ENCODE assay signal across 26 cellular contexts in genomic region chr20:58362117-58362516, GRCh38.
"Had no signal": no experiment of that assay in that cellular context is flagged by ENCODE, and none has a peak within 500 bp of the region (broad histone marks: within the 10 kb centered on the region; RNA-seq: fewer than 3 reads in every experiment).

No MANE protein-coding gene starts in this region.

- H3K9me3 ChIP-seq: breast epithelium, esophagus muscularis mucosa, left lung, lower lobe of right lung, mucosa of descending colon, stomach, thyroid gland, upper lobe of left lung, vagina had no signal

- H3K4me1 Mint-ChIP-seq: activated T-helper 17 cell treated with anti-CD3 and anti-CD28 coated beads, Interleukin-2, amount 50 U/mL, for 72 hours; endodermal cell; stimulated activated effector memory CD8-positive, alpha-beta T cell treated with anti-CD3 and anti-CD28 coated beads, Interleukin-12 subunit alpha, Interleukin-12 subunit beta, amount 100 ng/mL, for 72 hours had no signal

- DNase-seq: activated CD4-positive, alpha-beta memory T cell treated with anti-CD3 and anti-CD28 coated beads for 36 hours; activated naive CD4-positive, alpha-beta T cell; activated T-cell treated with anti-CD3 and anti-CD28 coated beads, Interleukin-2, amount 50 U/mL, for 4 hours; central memory CD4-positive, alpha-beta T cell; endodermal cell; left lung; lower lobe of right lung; mucosa of descending colon; small intestine; stimulated activated CD4-positive, alpha-beta T cell treated with anti-CD3 and anti-CD28 coated beads, Interleukin-4, amount 100 ng/mL, for 24 hours; stomach; T-helper 17 cell; T1000; thyroid gland; upper lobe of left lung; WERI-Rb-1 had no signal

- H3K4me1 ChIP-seq: breast epithelium, left lung, lower lobe of right lung, upper lobe of left lung had no signal

- ATAC-seq: activated CD4-positive, CD25-positive, alpha-beta regulatory T cell treated with anti-CD3 and anti-CD28 coated beads, Interleukin-2, amount 50 U/mL, for 24 hours; activated T-cell treated with anti-CD3 and anti-CD28 coated beads, Interleukin-2, amount 50 U/mL, for 4 hours; activated T-helper 17 cell treated with anti-CD3 and anti-CD28 coated beads, Interleukin-2, amount 50 U/mL, for 72 hours; lower lobe of right lung; natural killer cell treated with Interleukin-12 subunit alpha and Interleukin-12 subunit beta and Interleukin-15 and Interleukin-18, amount 100 ng/mL, for 72 hours; stimulated activated effector memory CD8-positive, alpha-beta T cell treated with anti-CD3 and anti-CD28 coated beads, Interleukin-12 subunit alpha, Interleukin-12 subunit beta, amount 100 ng/mL, for 72 hours; T-helper 17 cell had no signal

- FAIRE-seq: frontal cortex, islet of Langerhans, small intestine had no signal

- H3K27ac Mint-ChIP-seq: activated CD4-positive, alpha-beta memory T cell treated with anti-CD3 and anti-CD28 coated beads for 36 hours; activated T-helper 17 cell treated with anti-CD3 and anti-CD28 coated beads, Interleukin-2, amount 50 U/mL, for 72 hours; endodermal cell; stimulated activated effector memory CD8-positive, alpha-beta T cell treated with anti-CD3 and anti-CD28 coated beads, Interleukin-12 subunit alpha, Interleukin-12 subunit beta, amount 100 ng/mL, for 72 hours; T-helper 17 cell had no signal

- H3K4me3 ChIP-seq: breast epithelium, esophagus muscularis mucosa, left lung, lower lobe of right lung, mucosa of descending colon, stomach, thyroid gland, upper lobe of left lung, vagina had no signal

- H3K9me3 Mint-ChIP-seq: activated CD4-positive, alpha-beta memory T cell treated with anti-CD3 and anti-CD28 coated beads for 36 hours; activated naive CD4-positive, alpha-beta T cell treated with anti-CD3 and anti-CD28 coated beads, Interleukin-2, amount 50 U/mL, for 72 hours; activated T-cell treated with anti-CD3 and anti-CD28 coated beads, Interleukin-2, amount 50 U/mL, for 4 hours; activated T-helper 17 cell treated with anti-CD3 and anti-CD28 coated beads, Interleukin-2, amount 50 U/mL, for 72 hours; endodermal cell; natural killer cell treated with Interleukin-12 subunit alpha and Interleukin-12 subunit beta and Interleukin-15 and Interleukin-18, amount 100 ng/mL, for 72 hours; stimulated activated effector memory CD8-positive, alpha-beta T cell treated with anti-CD3 and anti-CD28 coated beads, Interleukin-12 subunit alpha, Interleukin-12 subunit beta, amount 100 ng/mL, for 72 hours had no signal

- H3K27me3 ChIP-seq: breast epithelium, esophagus muscularis mucosa, left lung, stomach, thyroid gland, upper lobe of left lung, vagina had no signal

- H3K4me3 Mint-ChIP-seq: activated CD4-positive, alpha-beta memory T cell treated with anti-CD3 and anti-CD28 coated beads for 36 hours; activated T-cell treated with anti-CD3 and anti-CD28 coated beads, Interleukin-2, amount 50 U/mL, for 4 hours; activated T-helper 17 cell treated with anti-CD3 and anti-CD28 coated beads, Interleukin-2, amount 50 U/mL, for 72 hours; endodermal cell; natural killer cell treated with Interleukin-12 subunit alpha and Interleukin-12 subunit beta and Interleukin-15 and Interleukin-18, amount 100 ng/mL, for 72 hours; stimulated activated effector memory CD8-positive, alpha-beta T cell treated with anti-CD3 and anti-CD28 coated beads, Interleukin-12 subunit alpha, Interleukin-12 subunit beta, amount 100 ng/mL, for 72 hours; T-helper 17 cell had no signal

- H3K27me3 Mint-ChIP-seq: activated CD4-positive, alpha-beta memory T cell treated with anti-CD3 and anti-CD28 coated beads for 36 hours; activated T-helper 17 cell treated with anti-CD3 and anti-CD28 coated beads, Interleukin-2, amount 50 U/mL, for 72 hours; natural killer cell treated with Interleukin-12 subunit alpha and Interleukin-12 subunit beta and Interleukin-15 and Interleukin-18, amount 100 ng/mL, for 72 hours; T-helper 17 cell had no signal

- H3K36me3 ChIP-seq: breast epithelium had no signal

- H3K27ac ChIP-seq: breast epithelium, left lung, lower lobe of right lung, stomach, thyroid gland, upper lobe of left lung, vagina, WERI-Rb-1 had no signal
